Comparison of ENCODE assay signal across 1 cellular context in genomic region chr16:4499196-4499555, GRCh38.
TF ChIP-seq lines count a peak whose summit lies in the region.

No MANE protein-coding gene starts in this region.

TF ChIP-seq in HEK293, 187 proteins besides CTCF, POLR2A, EP300 and RAD21 (continued from another document):
- TF ChIP-seq ZNF571 (tag by site-specific recombination; IDR thresholded peaks at IDR 0.05), result no peak
